In the genomic region with DNA sequence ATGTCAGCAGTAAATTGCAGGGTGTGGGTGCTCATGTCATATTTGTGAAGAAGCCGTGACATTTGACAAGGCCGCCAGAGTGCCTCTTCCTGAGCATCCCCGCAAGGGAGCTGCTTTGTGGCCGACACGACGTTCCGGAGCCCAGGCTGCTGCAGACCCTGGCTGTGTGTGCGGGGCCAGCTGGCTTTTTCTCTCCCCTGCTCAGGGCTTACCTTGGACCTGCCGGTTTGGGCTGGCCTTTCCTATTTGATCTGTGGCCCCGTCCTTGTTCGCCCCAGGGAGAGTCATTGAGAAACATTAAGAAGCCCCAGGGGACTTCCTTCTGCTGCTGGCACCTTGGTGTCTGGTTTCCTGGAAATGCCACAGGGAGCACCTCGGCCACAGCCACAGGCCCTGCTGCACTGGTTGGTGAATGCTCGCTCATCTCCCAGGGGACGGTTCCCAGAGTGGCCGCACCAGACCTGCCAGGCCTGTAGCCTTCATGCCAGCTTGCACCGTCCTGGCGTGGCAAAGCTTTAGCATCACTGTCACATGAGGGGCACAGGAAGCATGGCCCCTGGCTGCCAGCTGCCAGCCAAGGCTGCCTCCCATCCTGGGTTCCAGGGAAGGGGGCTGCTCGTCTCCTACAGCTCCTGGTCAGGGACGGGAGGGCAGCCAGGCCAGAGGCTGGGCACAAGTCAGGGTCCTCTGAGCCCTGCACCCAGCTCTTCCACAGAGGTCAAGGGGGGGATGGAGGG, we compare ENCODE assay signal across 8 cellular contexts. TPM values are rescaled to one million over a fixed set of nuclear protein-coding genes. Genes with fewer than 3 reads are reported as not detected.
DNase-seq lines count a peak whose midpoint lies in the region; ATAC-seq lines count a peak whose summit lies in the region.

No MANE protein-coding gene starts in this region.

- ATAC-seq in left ventricle myocardium superior = no peak
- ATAC-seq in stimulated activated naive CD8-positive, alpha-beta T cell treated with anti-CD3 and anti-CD28 coated beads, Interleukin-15, Interleukin-2, amounts not matched to agents 100 U/mL and 50 U/mL, for 24 hours = peak; percentile 30
- no peak for ATAC-seq in GM18498 (IDR thresholded peaks at IDR 0.05; ENCODE audit: unreplicated experiment)
- no peak for ATAC-seq in HG03469 (IDR thresholded peaks at IDR 0.05; ENCODE audit: unreplicated experiment)

- H3K9me3 Mint-ChIP-seq in activated CD4-positive, alpha-beta memory T cell treated with anti-CD3 and anti-CD28 coated beads, Interleukin-2, amount 10 ng/mL, durations not matched to agents 7 days and 5 days = no peaks in the 10 kb centered on the region

- intact Hi-C loops in left ventricle myocardium superior (cut with micrococcal nuclease) = no loop called here

- DNase-seq in NCI-H1417 (lab: John Stamatoyannopoulos, UW) (peak; percentile 17 to 57 (median 24)), NCI-H1417 treated with DMSO at 0.1 percent for 48 hours (lab: John Stamatoyannopoulos, UW) (no peak), left ventricle myocardium superior (peak; percentile 46), islet precursor cell (no peak)
- DNase-seq in activated CD4-positive, alpha-beta memory T cell treated with anti-CD3 and anti-CD28 coated beads, Interleukin-2, amount 10 ng/mL, durations not matched to agents 7 days and 5 days = peak; percentile 80
- peak; percentile 81 for DNase-seq in stimulated activated naive CD8-positive, alpha-beta T cell treated with anti-CD3 and anti-CD28 coated beads, Interleukin-15, Interleukin-2, amounts not matched to agents 100 U/mL and 50 U/mL, for 24 hours

- CTCF ChIA-PET in activated CD4-positive, alpha-beta memory T cell treated with anti-CD3 and anti-CD28 coated beads, Interleukin-2, amount 10 ng/mL, durations not matched to agents 7 days and 5 days (lab: Charles Lee) = interaction anchor here (1.0 to 4.3 kb wide), 7 partner anchors 10 to 130 kb away, joined by 3 to 27 read pairs (median 5); partner anchors contain the start of genes ANKRD13D and PPP1CA

- H3K36me3 Mint-ChIP-seq in activated CD4-positive, alpha-beta memory T cell treated with anti-CD3 and anti-CD28 coated beads, Interleukin-2, amount 10 ng/mL, durations not matched to agents 7 days and 5 days (ENCODE audit: low read depth) = peaks cover 82% of the 10 kb centered on the region

- POLR2A ChIA-PET in activated CD4-positive, alpha-beta memory T cell treated with anti-CD3 and anti-CD28 coated beads, Interleukin-2, amount 10 ng/mL, durations not matched to agents 7 days and 5 days (lab: Charles Lee) = interaction anchor here (0.7 to 14.4 kb wide), 20 partner anchors 9 to 137 kb away, joined by 3 to 494 read pairs (median 3); partner anchors contain the start of genes ANKRD13D, POLD4, RAD9A and SSH3

- peak overlapping the region; percentile 90 for H3K4me3 Mint-ChIP-seq in activated CD4-positive, alpha-beta memory T cell treated with anti-CD3 and anti-CD28 coated beads, Interleukin-2, amount 10 ng/mL, durations not matched to agents 7 days and 5 days

- peaks cover 79% of the 10 kb centered on the region for H3K4me1 Mint-ChIP-seq in activated CD4-positive, alpha-beta memory T cell treated with anti-CD3 and anti-CD28 coated beads, Interleukin-2, amount 10 ng/mL, durations not matched to agents 7 days and 5 days

- H3K27me3 Mint-ChIP-seq in activated CD4-positive, alpha-beta memory T cell treated with anti-CD3 and anti-CD28 coated beads, Interleukin-2, amount 10 ng/mL, durations not matched to agents 7 days and 5 days = no peaks in the 10 kb centered on the region

- H3K27ac Mint-ChIP-seq in activated CD4-positive, alpha-beta memory T cell treated with anti-CD3 and anti-CD28 coated beads, Interleukin-2, amount 10 ng/mL, durations not matched to agents 7 days and 5 days = peak overlapping the region; percentile 97

RNA-seq across cellular contexts. Expression of gene GRK2, which starts 5.4 kb away (rescaled TPM):
- total RNA-seq in activated CD4-positive, alpha-beta memory T cell treated with anti-CD3 and anti-CD28 coated beads, Interleukin-2, amount 10 ng/mL, durations not matched to agents 7 days and 5 days = 100 to 1,000 TPM; 333 to 338 TPM
- 56.8 TPM for total RNA-seq in left ventricle myocardium superior

RNA-seq across cellular contexts. Expression of gene ANKRD13D, which starts 17.4 kb away (rescaled TPM):
- total RNA-seq in activated CD4-positive, alpha-beta memory T cell treated with anti-CD3 and anti-CD28 coated beads, Interleukin-2, amount 10 ng/mL, durations not matched to agents 7 days and 5 days = 100 to 1,000 TPM; 157 to 163 TPM
- 13.1 TPM for total RNA-seq in left ventricle myocardium superior

RNA-seq across cellular contexts. Expression of gene SSH3, which starts 31.6 kb away (rescaled TPM):
- 10 to 100 TPM; 15.4 to 19.0 TPM for total RNA-seq in activated CD4-positive, alpha-beta memory T cell treated with anti-CD3 and anti-CD28 coated beads, Interleukin-2, amount 10 ng/mL, durations not matched to agents 7 days and 5 days
- 18.7 TPM for total RNA-seq in left ventricle myocardium superior

Comparison
In these comparisons a context has a peak if more than half of its experiments do, and no peak if none do; other contexts are left out.
1. DNase-seq: peak in NCI-H1417 (3 of 3), activated CD4-positive, alpha-beta memory T cell treated with anti-CD3 and anti-CD28 coated beads, Interleukin-2, amount 10 ng/mL, durations not matched to agents 7 days and 5 days (single experiment), left ventricle myocardium superior (single experiment) and stimulated activated naive CD8-positive, alpha-beta T cell treated with anti-CD3 and anti-CD28 coated beads, Interleukin-15, Interleukin-2, amounts not matched to agents 100 U/mL and 50 U/mL, for 24 hours (single experiment); none in NCI-H1417 treated with DMSO at 0.1 percent for 48 hours (single experiment) and islet precursor cell (single experiment).
2. RNA of gene ANKRD13D, which starts 17.4 kb away (total RNA-seq): 157 to 163 TPM in activated CD4-positive, alpha-beta memory T cell treated with anti-CD3 and anti-CD28 coated beads, Interleukin-2, amount 10 ng/mL, durations not matched to agents 7 days and 5 days; 13.1 TPM in left ventricle myocardium superior (single experiment); every median in the first group is over 10 times any median in the second.